17 cellular contexts compared by ENCODE assay signal in genomic region chr9:27925815-27926214, GRCh38.
DNase-seq lines count a peak whose midpoint lies in the region; TF ChIP-seq lines count a peak whose summit lies in the region.
"Had no signal": no experiment of that assay in that cellular context is flagged by ENCODE, and none has a peak within 500 bp of the region (broad histone marks: within the 10 kb centered on the region; RNA-seq: fewer than 3 reads in every experiment).

No MANE protein-coding gene starts in this region.

- peak; percentile 52 for TF ChIP-seq EP300 in neural cell (conservative IDR thresholded peaks at IDR 0.05; ENCODE audit: poor library complexity, severe bottlenecking)

- no peak for TF ChIP-seq CTCF in neural cell (IDR thresholded peaks at IDR 0.05; ENCODE audit: poor library complexity, severe bottlenecking)

- H3K9me3 ChIP-seq in neural cell (ENCODE audit: low read length): no peaks in the 10 kb centered on the region
- H3K9me3 ChIP-seq: BLaER1, SJSA1 had no signal

- no peaks in the 10 kb centered on the region for H3K9me2 ChIP-seq in neural cell (ENCODE audit: insufficient read depth, low read length)

- no peak overlapping the region for H3K4me3 ChIP-seq in neural cell (ENCODE audit: low read length)
- H3K4me3 ChIP-seq: BLaER1, SJSA1 had no signal

- H3K27me3 ChIP-seq in neural cell (ENCODE audit: insufficient read depth, low read depth, low read length): no peaks in the 10 kb centered on the region
- H3K27me3 ChIP-seq: BLaER1, SJSA1 had no signal

- H4K20me1 ChIP-seq in neural cell (ENCODE audit: insufficient read depth): no peaks in the 10 kb centered on the region
- H4K20me1 ChIP-seq: BLaER1 had no signal

- H3K4me2 ChIP-seq in neural cell (ENCODE audit: low read length): no peak overlapping the region
- H3K4me2 ChIP-seq: BLaER1, KMS-11 had no signal

- H2AFZ ChIP-seq in neural cell (ENCODE audit: low read depth, low read length): peak overlapping the region; percentile 18

- no peaks in the 10 kb centered on the region for H3F3A ChIP-seq in neural cell (ENCODE audit: insufficient read depth, low read length, poor library complexity, severe bottlenecking)

- H3K36me3 ChIP-seq in neural cell (ENCODE audit: insufficient read depth, low read length): no peaks in the 10 kb centered on the region
- H3K36me3 ChIP-seq: BLaER1, SJSA1 had no signal

- H3K27ac ChIP-seq in neural cell (ENCODE audit: low read length): peak overlapping the region; percentile 35
- H3K27ac ChIP-seq: BLaER1, KMS-11, RWPE1, SJSA1 had no signal

- TF ChIP-seq RAD21 in neural cell (conservative IDR thresholded peaks at IDR 0.05): no peak

- H3K79me2 ChIP-seq in neural cell (replicated peaks; ENCODE audit: insufficient read depth, low read length): no peaks in the 10 kb centered on the region

- no peak overlapping the region for H3K9ac ChIP-seq in neural cell (ENCODE audit: low read length)
- H3K9ac ChIP-seq: BLaER1, KMS-11 had no signal

- DNase-seq in NCI-H1417 (lab: John Stamatoyannopoulos, UW): peak in 2 of 3 experiments; percentile 40 to 84
- no peak for DNase-seq in NCI-H1417 treated with DMSO at 0.1 percent for 48 hours (lab: John Stamatoyannopoulos, UW)
- peak; percentile 72 to 89 for DNase-seq in NCI-H2081 (lab: John Stamatoyannopoulos, UW)
- peak; percentile 82 for DNase-seq in NCI-H82 (lab: John Stamatoyannopoulos, UW)
- no peak for DNase-seq in NK-92 (lab: John Stamatoyannopoulos, UW; ENCODE audit: unreplicated experiment)
- no peak for DNase-seq in erythroblast (lab: John Stamatoyannopoulos, UW)
- no peak for DNase-seq in NCI-H187 treated with DMSO at 0.1 percent for 48 hours (lab: John Stamatoyannopoulos, UW)
- DNase-seq: 8988T; CD8-positive, alpha-beta T cell; EL; PC-3; T-helper 2 cell had no signal

- no peak for TF ChIP-seq POLR2A in erythroblast (IDR thresholded peaks at IDR 0.05; ENCODE audit: low read length)

TF ChIP-seq in neural cell, 6 proteins besides CTCF, POLR2A, EP300 and RAD21:
- TF ChIP-seq REST (IDR thresholded peaks at IDR 0.05; ENCODE audit: borderline replicate concordance) (peak; percentile 59), TAF1 (IDR thresholded peaks at IDR 0.05; ENCODE audit: low read depth) (no peak), POLR2AphosphoS5 (IDR thresholded peaks at IDR 0.05) (peak; percentile 15), SMC3 (conservative IDR thresholded peaks at IDR 0.05; ENCODE audit: poor library complexity) (no peak), EZH2 (IDR thresholded peaks at IDR 0.05; ENCODE audit: borderline replicate concordance, insufficient read depth, low read length, poor library complexity, severe bottlenecking) (no peak)

Comparison
In these comparisons a context has a peak if more than half of its experiments do, and no peak if none do; other contexts are left out.
1. DNase-seq: peak in NCI-H1417 (2 of 3), NCI-H2081 (2 of 2) and NCI-H82 (single experiment); none in NCI-H1417 treated with DMSO at 0.1 percent for 48 hours (single experiment), NK-92 (single experiment), erythroblast (0 of 2) and NCI-H187 treated with DMSO at 0.1 percent for 48 hours (single experiment).